In the genomic region with DNA sequence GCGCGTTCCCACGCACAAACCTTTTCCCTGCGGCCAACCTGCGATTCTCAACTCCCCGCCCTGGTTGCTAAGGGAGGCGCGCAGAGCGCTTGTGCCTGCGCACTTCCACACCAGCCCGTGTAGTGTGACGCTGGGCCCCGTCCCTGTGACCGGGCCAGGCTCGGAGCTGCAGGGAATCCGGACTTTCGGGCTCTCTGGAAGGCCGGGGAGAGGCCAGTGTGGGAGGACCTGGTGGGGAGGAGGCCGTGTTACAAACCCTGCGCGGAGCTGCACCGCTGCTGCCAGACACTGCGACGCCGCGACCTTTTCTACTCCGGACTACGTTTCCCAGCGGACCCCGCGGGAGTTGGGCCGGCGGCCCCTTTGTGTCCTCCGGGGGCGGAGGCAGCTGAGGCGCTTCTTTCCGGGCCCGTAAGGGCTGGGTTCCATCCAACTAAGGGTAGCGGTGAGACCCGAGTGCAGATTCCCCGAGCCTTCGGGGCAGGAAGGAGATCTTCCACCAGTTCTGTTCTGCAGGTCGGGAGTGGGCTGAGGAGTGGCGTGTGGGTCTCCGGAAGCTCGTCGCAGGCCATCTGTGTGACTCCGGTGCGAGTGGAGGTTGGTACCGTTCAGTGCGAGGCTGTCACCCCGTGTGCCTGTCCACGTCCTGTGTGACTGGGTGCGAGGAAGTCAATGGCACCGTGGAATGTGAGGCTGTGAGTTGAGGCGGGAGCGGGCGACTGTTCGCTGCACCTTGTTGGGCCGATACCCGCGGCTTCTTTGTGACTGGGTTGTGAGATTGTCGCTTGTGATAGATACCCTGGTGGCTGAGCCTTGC, we compare ENCODE assay signal across 8 cellular contexts. TPM values are rescaled to one million over a fixed set of nuclear protein-coding genes. Genes with fewer than 3 reads are reported as not detected.
DNase-seq lines count a peak whose midpoint lies in the region; ATAC-seq and TF ChIP-seq lines count a peak whose summit lies in the region.

A gene (plus strand): TSS at position 396 of the 817 bp plus-strand sequence. CDS start 999 bp downstream, outside the sequence.

- H3K4me3 ChIP-seq in Caco-2 (ENCODE audit: low read depth, low read length) (no peak within 1 kb of the TSS), neural cell (ENCODE audit: low read length) (peak within 1 kb of the TSS; percentile 92)

- no peak for DNase-seq in Caco-2
- DNase-seq in KBM-7 = peak; percentile 89
- DNase-seq in RPMI8226 = peak; percentile 86
- peak; percentile 96 for DNase-seq in activated effector memory CD4-positive, alpha-beta T cell treated with anti-CD3 and anti-CD28 coated beads, Interleukin-2, amount 50 U/mL, for 16 hours
- DNase-seq in fibroblast of the conjunctiva (ENCODE audit: low read depth) = peak; percentile 74

- peak; percentile 33 for TF ChIP-seq RAD21 in neural cell (conservative IDR thresholded peaks at IDR 0.05)

- H3F3A ChIP-seq in neural cell (ENCODE audit: insufficient read depth, low read length, poor library complexity, severe bottlenecking) = no peaks in the 10 kb centered on the region

- TF ChIP-seq CTCF in Caco-2 (IDR thresholded peaks at IDR 0.05; ENCODE audit: insufficient read depth in 1 of 2, low read depth in 1 of 2, low read length in 1 of 2, severe bottlenecking in 1 of 2, unreplicated experiment in 1 of 2) (no peak), neural cell (IDR thresholded peaks at IDR 0.05; ENCODE audit: poor library complexity, severe bottlenecking) (no peak)

- peak within 1 kb of the TSS; percentile 98 for H2AFZ ChIP-seq in neural cell (ENCODE audit: low read depth, low read length)

- H3K27me3 ChIP-seq in Caco-2 (replicated peaks; ENCODE audit: control insufficient read depth, insufficient read depth, low read length) (no peaks in the 10 kb centered on the region), neural cell (ENCODE audit: insufficient read depth, low read depth, low read length) (no peaks in the 10 kb centered on the region)

- peak; percentile 59 for ATAC-seq in GM21390 (IDR thresholded peaks at IDR 0.05; ENCODE audit: unreplicated experiment)

- H3K79me2 ChIP-seq in neural cell (replicated peaks; ENCODE audit: insufficient read depth, low read length) = peaks cover 39% of the 10 kb centered on the region

- no peaks in the 10 kb centered on the region for H3K9me2 ChIP-seq in neural cell (ENCODE audit: insufficient read depth, low read length)

- H3K9me3 ChIP-seq in Caco-2 (peaks cover 15% of the 10 kb centered on the region; the same call in 1 of the 2 replicates), neural cell (ENCODE audit: low read length) (peaks cover 11% of the 10 kb centered on the region)

- POLR2A ChIA-PET in Caco-2 (lab: Charles Lee) = no interaction called here

- H3K27ac Mint-ChIP-seq in Caco-2 (ENCODE audit: unreplicated experiment) = no peak within 1 kb of the TSS
- H3K27ac Mint-ChIP-seq in stimulated activated naive CD8-positive, alpha-beta T cell treated with anti-CD3 and anti-CD28 coated beads, Interleukin-15, Interleukin-2, amounts not matched to agents 100 ng/mL and 50 ng/mL, for 24 hours = peak within 1 kb of the TSS; percentile 93

- intact Hi-C loops in Caco-2 (cut with micrococcal nuclease; ENCODE audit: unreplicated experiment) = no loop called here

- H3K36me3 ChIP-seq in Caco-2 (ENCODE audit: control insufficient read depth, insufficient read depth, low read length) = no peaks in the 10 kb centered on the region
- peaks cover 13% of the 10 kb centered on the region for H3K36me3 ChIP-seq in neural cell (ENCODE audit: insufficient read depth, low read length)

- no peaks in the 10 kb centered on the region for H3K27me3 Mint-ChIP-seq in Caco-2 (ENCODE audit: insufficient read depth, unreplicated experiment)
- H3K27me3 Mint-ChIP-seq in stimulated activated naive CD8-positive, alpha-beta T cell treated with anti-CD3 and anti-CD28 coated beads, Interleukin-15, Interleukin-2, amounts not matched to agents 100 ng/mL and 50 ng/mL, for 24 hours = no peaks in the 10 kb centered on the region

- H3K9ac ChIP-seq in neural cell (ENCODE audit: low read length) = peak within 1 kb of the TSS; percentile 94

- peaks cover 21% of the 10 kb centered on the region for H3K9me3 Mint-ChIP-seq in Caco-2 (ENCODE audit: unreplicated experiment)
- H3K9me3 Mint-ChIP-seq in stimulated activated naive CD8-positive, alpha-beta T cell treated with anti-CD3 and anti-CD28 coated beads, Interleukin-15, Interleukin-2, amounts not matched to agents 100 ng/mL and 50 ng/mL, for 24 hours = peaks cover 19% of the 10 kb centered on the region

- CTCF ChIA-PET in Caco-2 (lab: Charles Lee) = no interaction called here

- TF ChIP-seq EP300 in neural cell (conservative IDR thresholded peaks at IDR 0.05; ENCODE audit: poor library complexity, severe bottlenecking) = no peak

- H3K4me3 Mint-ChIP-seq in Caco-2 (ENCODE audit: unreplicated experiment) = peak within 1 kb of the TSS; percentile 25
- H3K4me3 Mint-ChIP-seq in stimulated activated naive CD8-positive, alpha-beta T cell treated with anti-CD3 and anti-CD28 coated beads, Interleukin-15, Interleukin-2, amounts not matched to agents 100 ng/mL and 50 ng/mL, for 24 hours = peak within 1 kb of the TSS; percentile 99

- H3K4me1 ChIP-seq in Caco-2 = no peaks in the 10 kb centered on the region

- in situ Hi-C loops in KBM-7 (cut with MboI; ENCODE audit: low pct_unique_long_range_greater_than_20kb, low sequenced_read_pairs) = no loop called here

- H3K36me3 Mint-ChIP-seq in Caco-2 (ENCODE audit: insufficient read depth, unreplicated experiment) = no peaks in the 10 kb centered on the region
- peaks cover 31% of the 10 kb centered on the region for H3K36me3 Mint-ChIP-seq in stimulated activated naive CD8-positive, alpha-beta T cell treated with anti-CD3 and anti-CD28 coated beads, Interleukin-15, Interleukin-2, amounts not matched to agents 100 ng/mL and 50 ng/mL, for 24 hours (ENCODE audit: low read depth)

- no peaks in the 10 kb centered on the region for H3K4me1 Mint-ChIP-seq in Caco-2 (ENCODE audit: low read depth, unreplicated experiment)
- peaks cover 40% of the 10 kb centered on the region for H3K4me1 Mint-ChIP-seq in stimulated activated naive CD8-positive, alpha-beta T cell treated with anti-CD3 and anti-CD28 coated beads, Interleukin-15, Interleukin-2, amounts not matched to agents 100 ng/mL and 50 ng/mL, for 24 hours (ENCODE audit: low read depth)

- H3K4me2 ChIP-seq in neural cell (ENCODE audit: low read length) = peak within 1 kb of the TSS; percentile 72

- no TSS peak for BruUV-seq in Caco-2 (replicated peaks; lab: Mats Ljungman, UMichigan)

- peak within 1 kb of the TSS; percentile 91 for H3K27ac ChIP-seq in neural cell (ENCODE audit: low read length)

- H4K20me1 ChIP-seq in neural cell (ENCODE audit: insufficient read depth) = no peaks in the 10 kb centered on the region

TF ChIP-seq in neural cell, 6 proteins besides CTCF, POLR2A, EP300 and RAD21:
- TF ChIP-seq MXI1 (conservative IDR thresholded peaks at IDR 0.05; ENCODE audit: poor library complexity, severe bottlenecking) (peak; percentile 83), TAF1 (IDR thresholded peaks at IDR 0.05; ENCODE audit: low read depth) (peak; percentile 84), POLR2AphosphoS5 (IDR thresholded peaks at IDR 0.05) (peak; percentile 80), EZH2 (IDR thresholded peaks at IDR 0.05; ENCODE audit: borderline replicate concordance, insufficient read depth, low read length, poor library complexity, severe bottlenecking) (no peak), SMC3 (conservative IDR thresholded peaks at IDR 0.05; ENCODE audit: poor library complexity) (peak; percentile 50)
- TF ChIP-seq, protein P1, sequence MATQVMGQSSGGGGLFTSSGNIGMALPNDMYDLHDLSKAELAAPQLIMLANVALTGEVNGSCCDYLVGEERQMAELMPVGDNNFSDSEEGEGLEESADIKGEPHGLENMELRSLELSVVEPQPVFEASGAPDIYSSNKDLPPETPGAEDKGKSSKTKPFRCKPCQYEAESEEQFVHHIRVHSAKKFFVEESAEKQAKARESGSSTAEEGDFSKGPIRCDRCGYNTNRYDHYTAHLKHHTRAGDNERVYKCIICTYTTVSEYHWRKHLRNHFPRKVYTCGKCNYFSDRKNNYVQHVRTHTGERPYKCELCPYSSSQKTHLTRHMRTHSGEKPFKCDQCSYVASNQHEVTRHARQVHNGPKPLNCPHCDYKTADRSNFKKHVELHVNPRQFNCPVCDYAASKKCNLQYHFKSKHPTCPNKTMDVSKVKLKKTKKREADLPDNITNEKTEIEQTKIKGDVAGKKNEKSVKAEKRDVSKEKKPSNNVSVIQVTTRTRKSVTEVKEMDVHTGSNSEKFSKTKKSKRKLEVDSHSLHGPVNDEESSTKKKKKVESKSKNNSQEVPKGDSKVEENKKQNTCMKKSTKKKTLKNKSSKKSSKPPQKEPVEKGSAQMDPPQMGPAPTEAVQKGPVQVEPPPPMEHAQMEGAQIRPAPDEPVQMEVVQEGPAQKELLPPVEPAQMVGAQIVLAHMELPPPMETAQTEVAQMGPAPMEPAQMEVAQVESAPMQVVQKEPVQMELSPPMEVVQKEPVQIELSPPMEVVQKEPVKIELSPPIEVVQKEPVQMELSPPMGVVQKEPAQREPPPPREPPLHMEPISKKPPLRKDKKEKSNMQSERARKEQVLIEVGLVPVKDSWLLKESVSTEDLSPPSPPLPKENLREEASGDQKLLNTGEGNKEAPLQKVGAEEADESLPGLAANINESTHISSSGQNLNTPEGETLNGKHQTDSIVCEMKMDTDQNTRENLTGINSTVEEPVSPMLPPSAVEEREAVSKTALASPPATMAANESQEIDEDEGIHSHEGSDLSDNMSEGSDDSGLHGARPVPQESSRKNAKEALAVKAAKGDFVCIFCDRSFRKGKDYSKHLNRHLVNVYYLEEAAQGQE (IDR thresholded peaks at IDR 0.05; ENCODE audit: borderline replicate concordance) = peak; percentile 78

RNA-seq across cellular contexts. Expression of the gene that starts here (rescaled TPM):
- total RNA-seq in Caco-2 (2022) = not detected in 2 replicates
- 15.7 and 21.4 TPM in 2 replicates for polyA plus RNA-seq in neural cell
- polyA minus RNA-seq in neural cell = 46.5 and 51.4 TPM in 2 replicates

Comparison
In these comparisons a context has a peak if more than half of its experiments do, and no peak if none do; other contexts are left out.
1. DNase-seq: peak in KBM-7 (single experiment), RPMI8226 (single experiment), activated effector memory CD4-positive, alpha-beta T cell treated with anti-CD3 and anti-CD28 coated beads, Interleukin-2, amount 50 U/mL, for 16 hours (single experiment) and fibroblast of the conjunctiva (single experiment); none in Caco-2 (0 of 2).